In the genomic region with DNA sequence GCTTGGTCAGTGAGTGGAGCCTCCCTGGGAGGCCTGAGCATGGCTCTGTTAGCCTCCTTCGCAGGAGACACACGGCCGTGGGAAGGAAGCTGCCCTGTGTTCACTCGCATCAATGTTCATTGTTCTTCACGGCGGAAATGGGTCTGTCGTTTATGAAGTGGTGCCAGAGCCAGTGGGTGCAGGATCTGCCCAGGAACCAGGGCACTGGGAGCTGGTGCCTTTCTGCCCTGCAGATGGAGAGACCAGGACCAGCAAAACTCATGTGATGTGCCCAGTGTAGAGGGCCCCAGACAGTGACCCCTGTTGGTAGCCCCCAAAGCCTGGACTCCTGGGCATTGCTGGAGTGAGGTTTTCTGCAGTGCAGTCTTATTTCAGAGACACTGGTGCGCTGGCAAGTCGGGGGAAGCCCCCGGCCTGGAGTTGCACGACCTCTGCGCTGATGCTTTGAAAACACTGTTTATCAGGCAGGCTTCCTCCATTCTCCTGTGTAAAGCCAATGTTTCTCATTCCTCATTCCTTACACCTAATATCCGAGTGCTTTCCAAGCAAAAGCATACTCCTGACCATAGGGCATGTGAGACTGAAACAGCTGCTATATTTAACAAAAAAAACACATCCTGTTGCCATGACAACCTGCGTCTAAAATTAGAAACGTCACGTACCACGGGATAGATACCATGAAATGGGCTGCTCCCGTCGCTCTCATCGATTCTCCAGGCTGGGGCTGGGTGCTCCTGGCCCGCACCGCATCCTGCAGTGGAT, we compare ENCODE assay signal across 1 cellular context.
TF ChIP-seq lines count a peak whose summit lies in the region.

No MANE protein-coding gene starts in this region.

TF ChIP-seq in IMR-90, 13 proteins besides CTCF, POLR2A, EP300 and RAD21 (continued from another document):
- TF ChIP-seq, protein P1, sequence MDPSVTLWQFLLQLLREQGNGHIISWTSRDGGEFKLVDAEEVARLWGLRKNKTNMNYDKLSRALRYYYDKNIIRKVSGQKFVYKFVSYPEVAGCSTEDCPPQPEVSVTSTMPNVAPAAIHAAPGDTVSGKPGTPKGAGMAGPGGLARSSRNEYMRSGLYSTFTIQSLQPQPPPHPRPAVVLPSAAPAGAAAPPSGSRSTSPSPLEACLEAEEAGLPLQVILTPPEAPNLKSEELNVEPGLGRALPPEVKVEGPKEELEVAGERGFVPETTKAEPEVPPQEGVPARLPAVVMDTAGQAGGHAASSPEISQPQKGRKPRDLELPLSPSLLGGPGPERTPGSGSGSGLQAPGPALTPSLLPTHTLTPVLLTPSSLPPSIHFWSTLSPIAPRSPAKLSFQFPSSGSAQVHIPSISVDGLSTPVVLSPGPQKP (IDR thresholded peaks at IDR 0.05; ENCODE audit: borderline replicate concordance, low read depth, low read length), result no peak
- TF ChIP-seq CHD1 (IDR thresholded peaks at IDR 0.05; ENCODE audit: low read depth, low read length), result no peak
